ENCODE assay signal across 8 cellular contexts in genomic region chr15:70099966-70100494, GRCh38. TPM values are rescaled to one million over a fixed set of nuclear protein-coding genes. Genes with fewer than 3 reads are reported as not detected.
DNase-seq lines count a peak whose midpoint lies in the region; ATAC-seq, FAIRE-seq and TF ChIP-seq lines count a peak whose summit lies in the region.

No MANE protein-coding gene starts in this region.

- no TSS peak for BruUV-seq in HepG2 (replicated peaks; lab: Mats Ljungman, UMichigan)

- no peak for FAIRE-seq in HepG2 (lab: Jason Lieb, UNC)
- FAIRE-seq in H54 (lab: Jason Lieb, UNC): no peak
- no peak for FAIRE-seq in urothelium cell line (lab: Jason Lieb, UNC)

- WGBS in HepG2 (ENCODE audit: low lambda C conversion rate): 4% methylated on average over 17 of the region's 17 CpGs
- 1 to 2% methylated on average over 15 to 17 of the region's 17 CpGs for WGBS in upper lobe of left lung, 2 donors

- H3K27me3 ChIP-seq in MM.1S (replicated peaks; ENCODE audit: insufficient read depth, low read length) (no peaks in the 10 kb centered on the region), HepG2 (ENCODE audit: control insufficient read depth in 1 of 2, insufficient read depth in 2 of 2, low read length in 2 of 2) (peaks cover 6 to 26% of the 10 kb centered on the region in 2 experiments), upper lobe of left lung (no peaks in the 10 kb centered on the region)

- H4K20me1 ChIP-seq in MM.1S (ENCODE audit: insufficient read depth, low read length): peaks cover 7% of the 10 kb centered on the region
- peaks cover 14% of the 10 kb centered on the region; the same call in 1 of the 2 replicates for H4K20me1 ChIP-seq in HepG2 (ENCODE audit: insufficient read depth, low read length)

- H3K9ac ChIP-seq in MM.1S (ENCODE audit: low read length) (peak overlapping the region; percentile 80), HepG2 (ENCODE audit: insufficient read depth, low read depth, low read length) (0 out of 2 replicates have a peak overlapping the region, but pooled peaks have one; percentile 13)

- in situ Hi-C loops in HepG2 (cut with HindIII; ENCODE audit: extremely low pct_ligation_motif_present, low pct_unique_long_range_greater_than_20kb): loop anchor here (25.0 kb wide), 1 partner anchor 638 kb away; the partner anchor contains the start of gene RPLP1

- H3K79me2 ChIP-seq in MM.1S (ENCODE audit: low read length): peaks cover 35% of the 10 kb centered on the region
- H3K79me2 ChIP-seq in HepG2 (ENCODE audit: insufficient read depth, low read length): peaks cover 14% of the 10 kb centered on the region

- no peak for ATAC-seq in HepG2
- no peak for ATAC-seq in upper lobe of left lung (ENCODE audit: low FRiP score in 2 of 2)

- H3K4me3 ChIP-seq in MM.1S (ENCODE audit: low read length) (peak overlapping the region; percentile 57), HepG2 (replicated peaks in 1 of 3; ENCODE audit: insufficient read depth in 1 of 3, low read depth in 2 of 3, low read length in 3 of 3) (peak overlapping the region in 1 of 3 experiments; percentile 68; a peak in 2 of 6 replicates), upper lobe of left lung (peak overlapping the region in 3 of 4 donors; percentile 28 to 85 (median 80))

- TF ChIP-seq RAD21 in HepG2 (CRISPR knock-in tag; IDR thresholded peaks at IDR 0.05): no peak

- H3K9me2 ChIP-seq in MM.1S (replicated peaks; ENCODE audit: insufficient read depth, low read length): no peaks in the 10 kb centered on the region

- no peak for TF ChIP-seq POLR2A in HepG2 (IDR thresholded peaks at IDR 0.05; ENCODE audit: insufficient read depth in 1 of 2, low read depth in 2 of 2, low read length in 2 of 2)
- no peak for TF ChIP-seq POLR2A in upper lobe of left lung (IDR thresholded peaks at IDR 0.05)
- TF ChIP-seq POLR2A in H54 (IDR thresholded peaks at IDR 0.05; ENCODE audit: low read depth, low read length): no peak

- peak overlapping the region; percentile 93 for H3K4me2 ChIP-seq in MM.1S (ENCODE audit: low read depth, low read length)
- peak overlapping the region; percentile 64 for H3K4me2 ChIP-seq in HepG2 (ENCODE audit: low read depth, low read length)

- H3K27ac ChIP-seq in MM.1S (ENCODE audit: low read length) (peak overlapping the region; percentile 90), HepG2 (ENCODE audit: extremely low read length, insufficient read depth, low read length) (no peak overlapping the region), upper lobe of left lung (peak overlapping the region; percentile 28 to 98 (median 30))

- no peaks in the 10 kb centered on the region for H3K9me3 ChIP-seq in MM.1S (replicated peaks; ENCODE audit: insufficient read depth, low read length)
- no peaks in the 10 kb centered on the region for H3K9me3 ChIP-seq in HepG2 (ENCODE audit: low read length)
- H3K9me3 ChIP-seq in upper lobe of left lung: no peaks in the 10 kb centered on the region

- CTCF ChIA-PET in HepG2 (lab: Yijun Ruan, JAX; ENCODE audit: low intra/inter-chr PET ratio, low total read pairs): no interaction called here

- peaks cover 35% of the 10 kb centered on the region for H3K4me1 ChIP-seq in MM.1S (ENCODE audit: low read length)
- H3K4me1 ChIP-seq in HepG2 (ENCODE audit: insufficient read depth, low read length): peaks cover 51% of the 10 kb centered on the region
- H3K4me1 ChIP-seq in upper lobe of left lung: peaks cover 36 to 49% (median 40%) of the 10 kb centered on the region in 4 donors

- peaks cover 30% of the 10 kb centered on the region for H3F3A ChIP-seq in MM.1S (ENCODE audit: insufficient read depth, low read length)

- POLR2A ChIA-PET in HepG2 (lab: Yijun Ruan, JAX): interaction anchor here (0.6 to 12.3 kb wide), 13 partner anchors 9 to 648 kb away, joined by 3 to 152 read pairs (median 6); partner anchors contain the start of gene RPLP1

- TF ChIP-seq EP300 in HepG2 (IDR thresholded peaks at IDR 0.05; ENCODE audit: low read depth in 2 of 2, low read length in 2 of 2) (no peak), HepG2 (CRISPR knock-in tag; IDR thresholded peaks at IDR 0.05; ENCODE audit: borderline replicate concordance) (no peak), upper lobe of left lung (IDR thresholded peaks at IDR 0.05) (no peak)

- H2AFZ ChIP-seq in MM.1S (ENCODE audit: low read length) (peak overlapping the region; percentile 40; the same call in 1 of the 2 replicates), HepG2 (ENCODE audit: low read length) (no peak overlapping the region)

- peak; percentile 70 for DNase-seq in DMS114 treated with DMSO at 0.1 percent for 48 hours (lab: John Stamatoyannopoulos, UW; ENCODE audit: unreplicated experiment)
- DNase-seq in MM.1S: peak; percentile 68
- DNase-seq in activated naive CD4-positive, alpha-beta T cell treated with anti-CD3 and anti-CD28 coated beads, Interleukin-2, amount 50 U/mL, for 16 hours: peak; percentile 21
- DNase-seq in HepG2 (ENCODE audit: low spot score): no peak
- no peak for DNase-seq in upper lobe of left lung
- no peak for DNase-seq in H54 (ENCODE audit: insufficient read length, low spot score)
- DNase-seq in COLO829 (ENCODE audit: low spot score): no peak
- no peak for DNase-seq in urothelium cell line (ENCODE audit: low spot score)

- TF ChIP-seq CTCF in MM.1S (IDR thresholded peaks at IDR 0.05; ENCODE audit: low read length): no peak
- no peak for TF ChIP-seq CTCF in HepG2 (CRISPR knock-in tag; IDR thresholded peaks at IDR 0.05)
- TF ChIP-seq CTCF in upper lobe of left lung (IDR thresholded peaks at IDR 0.05): no peak

- no peaks in the 10 kb centered on the region for H3K36me3 ChIP-seq in MM.1S (replicated peaks; ENCODE audit: insufficient read depth, low read length)
- H3K36me3 ChIP-seq in HepG2 (replicated peaks in 1 of 2; ENCODE audit: control insufficient read depth in 1 of 2, insufficient read depth in 2 of 2, low read length in 2 of 2): no peaks in the 10 kb centered on the region
- no peaks in the 10 kb centered on the region for H3K36me3 ChIP-seq in upper lobe of left lung

- intact Hi-C loops in HepG2 (cut with micrococcal nuclease; ENCODE audit: unreplicated experiment): loop anchor here (2.0 to 5.0 kb wide), 3 partner anchors 41 to 508 kb away; no protein-coding TSS in a partner anchor

TF ChIP-seq in HepG2, 621 proteins besides CTCF, POLR2A, EP300 and RAD21:
- TF ChIP-seq FOXM1 (CRISPR knock-in tag; IDR thresholded peaks at IDR 0.05): no peak
- TF ChIP-seq, protein P1, sequence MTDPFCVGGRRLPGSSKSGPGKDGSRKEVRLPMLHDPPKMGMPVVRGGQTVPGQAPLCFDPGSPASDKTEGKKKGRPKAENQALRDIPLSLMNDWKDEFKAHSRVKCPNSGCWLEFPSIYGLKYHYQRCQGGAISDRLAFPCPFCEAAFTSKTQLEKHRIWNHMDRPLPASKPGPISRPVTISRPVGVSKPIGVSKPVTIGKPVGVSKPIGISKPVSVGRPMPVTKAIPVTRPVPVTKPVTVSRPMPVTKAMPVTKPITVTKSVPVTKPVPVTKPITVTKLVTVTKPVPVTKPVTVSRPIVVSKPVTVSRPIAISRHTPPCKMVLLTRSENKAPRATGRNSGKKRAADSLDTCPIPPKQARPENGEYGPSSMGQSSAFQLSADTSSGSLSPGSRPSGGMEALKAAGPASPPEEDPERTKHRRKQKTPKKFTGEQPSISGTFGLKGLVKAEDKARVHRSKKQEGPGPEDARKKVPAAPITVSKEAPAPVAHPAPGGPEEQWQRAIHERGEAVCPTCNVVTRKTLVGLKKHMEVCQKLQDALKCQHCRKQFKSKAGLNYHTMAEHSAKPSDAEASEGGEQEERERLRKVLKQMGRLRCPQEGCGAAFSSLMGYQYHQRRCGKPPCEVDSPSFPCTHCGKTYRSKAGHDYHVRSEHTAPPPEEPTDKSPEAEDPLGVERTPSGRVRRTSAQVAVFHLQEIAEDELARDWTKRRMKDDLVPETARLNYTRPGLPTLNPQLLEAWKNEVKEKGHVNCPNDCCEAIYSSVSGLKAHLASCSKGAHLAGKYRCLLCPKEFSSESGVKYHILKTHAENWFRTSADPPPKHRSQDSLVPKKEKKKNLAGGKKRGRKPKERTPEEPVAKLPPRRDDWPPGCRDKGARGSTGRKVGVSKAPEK (CRISPR knock-in tag; IDR thresholded peaks at IDR 0.05; ENCODE audit: borderline replicate concordance): peak; percentile 58; the same call in 1 of the 2 replicates
TF ChIP-seq in HepG2: peak in this region for 1.

RNA-seq across cellular contexts. Expression of gene TLE3, which starts 2.3 kb away (rescaled TPM):
- 11.9 TPM in 2 replicates for total RNA-seq in HepG2 (2016; rRNA removed; fragmentation: Illumina TruSeq; extraction: Trizol)
- 4.3 and 4.6 TPM in 2 replicates for total RNA-seq in HepG2 (2016; cell fraction: cytosol; rRNA removed; fragmentation: Illumina TruSeq; extraction: Trizol; ENCODE audit: low read depth)
- total RNA-seq in HepG2 (2016; cell fraction: insoluble cytoplasmic fraction; rRNA removed; fragmentation: Illumina TruSeq; extraction: Trizol): 11.3 and 13.4 TPM in 2 replicates
- total RNA-seq in HepG2 (2016; cell fraction: membrane; rRNA removed; fragmentation: Illumina TruSeq; extraction: Trizol): 6.8 and 8.2 TPM in 2 replicates
- total RNA-seq in HepG2 (2016; cell fraction: nucleus; rRNA removed; fragmentation: Illumina TruSeq; extraction: Trizol): 17.8 and 18.8 TPM in 2 replicates
- 10.8 and 13.8 TPM in 2 replicates for polyA plus RNA-seq in HepG2 (2011; rRNA removed)
- polyA plus RNA-seq in HepG2 (2011; cell fraction: cytosol; rRNA removed): 7.1 and 8.6 TPM in 2 replicates
- polyA plus RNA-seq in HepG2 (2011; cell fraction: nucleus; rRNA removed): 48.8 and 69.4 TPM in 2 replicates
- 21.9 and 27.0 TPM in 2 replicates for polyA plus RNA-seq in HepG2 (2012)
- polyA plus RNA-seq in HepG2 (2016; cell fraction: cytosol; fragmentation: Illumina TruSeq; extraction: Trizol; ENCODE audit: low read depth): 0.89 and 1.1 TPM in 2 replicates
- polyA plus RNA-seq in HepG2 (2016; cell fraction: insoluble cytoplasmic fraction; fragmentation: Illumina TruSeq; extraction: Trizol; ENCODE audit: low read depth): 11.5 and 15.8 TPM in 2 replicates
- polyA plus RNA-seq in HepG2 (2016; cell fraction: membrane; fragmentation: Illumina TruSeq; extraction: Trizol; ENCODE audit: low read depth): 2.4 and 4.2 TPM in 2 replicates
- polyA plus RNA-seq in HepG2 (2016; cell fraction: nucleus; fragmentation: Illumina TruSeq; extraction: Trizol; ENCODE audit: insufficient read depth, low read depth): 22.7 and 23.0 TPM in 2 replicates
- 51.1 and 121 TPM in 2 replicates for polyA minus RNA-seq in HepG2 (2011; rRNA and poly(A)+ RNA removed; ENCODE audit: low replicate concordance)
- polyA minus RNA-seq in HepG2 (2011; cell fraction: cytosol; rRNA and poly(A)+ RNA removed): 16.1 and 16.6 TPM in 2 replicates
- 57.1 and 60.3 TPM in 2 replicates for polyA minus RNA-seq in HepG2 (2011; cell fraction: nucleus; rRNA and poly(A)+ RNA removed)
- 100 to 1,000 TPM in 1 of 6 donors, 10 to 100 TPM in 5; 52.2 to 140 (median 80.6) TPM for total RNA-seq in upper lobe of left lung

Comparison
In these comparisons a context has a peak if more than half of its experiments do, and no peak if none do; other contexts are left out.
1. DNase-seq: peak in DMS114 treated with DMSO at 0.1 percent for 48 hours (single experiment), MM.1S (single experiment) and activated naive CD4-positive, alpha-beta T cell treated with anti-CD3 and anti-CD28 coated beads, Interleukin-2, amount 50 U/mL, for 16 hours (single experiment); none in HepG2 (single experiment), upper lobe of left lung (0 of 2), H54 (single experiment), COLO829 (single experiment) and urothelium cell line (single experiment).